Comparison of ENCODE assay signal across 24 cellular contexts in genomic region chr9:14932246-14932645, GRCh38. TPM values are rescaled to one million over a fixed set of nuclear protein-coding genes. Genes with fewer than 3 reads are reported as not detected.
"Had no signal": no experiment of that assay in that cellular context is flagged by ENCODE, and none has a peak within 500 bp of the region (broad histone marks: within the 10 kb centered on the region; RNA-seq: fewer than 3 reads in every experiment).

No MANE protein-coding gene starts in this region.

- H3K4me1 ChIP-seq: breast epithelium had no signal

- H3K4me1 Mint-ChIP-seq: activated naive CD4-positive, alpha-beta T cell treated with anti-CD3 and anti-CD28 coated beads, Interleukin-2, amount 50 U/mL, for 24 hours had no signal

- H3K36me3 ChIP-seq: breast epithelium, MG63 had no signal

- H3K27ac Mint-ChIP-seq: activated CD8-positive, alpha-beta T cell treated with anti-CD3 and anti-CD28 coated beads, Interleukin-2, amount 10 ng/mL, durations not matched to agents 7 days and 5 days; activated T-cell treated with anti-CD3 and anti-CD28 coated beads, Interleukin-2, amount 50 U/mL, for 24 hours; activated T-helper 1 cell treated with anti-CD3 and anti-CD28 coated beads, Interleukin-12 subunit alpha, Interleukin-12 subunit beta, Interleukin-2, Interleukin-4 antibody, amounts not matched to agents 30 ng/mL and 10 ng/mL and 1 ng/mL, durations not matched to agents 14 hours and 24 hours and 36 hours; T-helper 1 cell treated with Interleukin-12 subunit alpha and Interleukin-12 subunit beta and Interleukin-4 antibody, amounts not matched to agents 30 μg/mL and 1 μg/mL, for 36 hours had no signal

- H3K9me3 ChIP-seq: breast epithelium, MG63 had no signal

- ATAC-seq: activated CD8-positive, alpha-beta T cell treated with anti-CD3 and anti-CD28 coated beads, Interleukin-2, amount 10 ng/mL, durations not matched to agents 7 days and 5 days; Panc1 had no signal

- H3K27me3 Mint-ChIP-seq: activated naive CD4-positive, alpha-beta T cell treated with anti-CD3 and anti-CD28 coated beads, Interleukin-2, amount 50 U/mL, for 24 hours; activated T-cell treated with anti-CD3 and anti-CD28 coated beads, Interleukin-2, amount 50 U/mL, for 24 hours had no signal

- H3K4me3 ChIP-seq: breast epithelium, MG63, SK-N-MC had no signal

- H3K27ac ChIP-seq: breast epithelium, SK-N-MC had no signal

- H3K27me3 ChIP-seq: breast epithelium, MG63 had no signal

- DNase-seq: activated CD4-positive, alpha-beta T cell treated with anti-CD3 and anti-CD28 coated beads for 48 hours; activated CD4-positive, alpha-beta T cell treated with anti-CD3 and anti-CD28 coated beads, Interleukin-2, amount 50 U/mL, for 4 hours; activated CD4-positive, CD25-positive, alpha-beta regulatory T cell treated with anti-CD3 and anti-CD28 coated beads, Interleukin-2, amount 50 U/mL, for 72 hours; activated CD8-positive, alpha-beta T cell treated with anti-CD3 and anti-CD28 coated beads, Interleukin-2, amount 10 ng/mL, durations not matched to agents 7 days and 5 days; activated effector memory CD4-positive, alpha-beta T cell treated with Interleukin-2 at 50 U/mL for 16 hours; activated naive CD4-positive, alpha-beta T cell; activated T-cell treated with anti-CD3 and anti-CD28 coated beads, Interleukin-2, amount 50 U/mL, for 24 hours; aorta; MG63; NCI-H1105; NCI-H1436; NCI-H187; NCI-H2081; NCI-H510A treated with DMSO at 0.1 percent for 48 hours; NCI-H69; NK-92 treated with Interleukin-12 subunit alpha and Interleukin-12 subunit beta, amount 100 ng/mL, for 24 hours; OCI-M1; RPMI8226 had no signal

- H3K36me3 Mint-ChIP-seq: activated naive CD4-positive, alpha-beta T cell treated with anti-CD3 and anti-CD28 coated beads, Interleukin-2, amount 50 U/mL, for 24 hours had no signal

- H3K9me3 Mint-ChIP-seq: activated naive CD4-positive, alpha-beta T cell treated with anti-CD3 and anti-CD28 coated beads, Interleukin-2, amount 50 U/mL, for 24 hours; activated T-cell treated with anti-CD3 and anti-CD28 coated beads, Interleukin-2, amount 50 U/mL, for 24 hours; activated T-helper 1 cell treated with anti-CD3 and anti-CD28 coated beads, Interleukin-12 subunit alpha, Interleukin-12 subunit beta, Interleukin-2, Interleukin-4 antibody, amounts not matched to agents 30 ng/mL and 10 ng/mL and 1 ng/mL, durations not matched to agents 14 hours and 24 hours and 36 hours; T-helper 1 cell treated with Interleukin-12 subunit alpha and Interleukin-12 subunit beta and Interleukin-4 antibody, amounts not matched to agents 30 μg/mL and 1 μg/mL, for 36 hours had no signal

- H3K4me3 Mint-ChIP-seq: activated CD8-positive, alpha-beta T cell treated with anti-CD3 and anti-CD28 coated beads, Interleukin-2, amount 10 ng/mL, durations not matched to agents 7 days and 5 days; activated naive CD4-positive, alpha-beta T cell treated with anti-CD3 and anti-CD28 coated beads, Interleukin-2, amount 50 U/mL, for 24 hours; activated T-cell treated with anti-CD3 and anti-CD28 coated beads, Interleukin-2, amount 50 U/mL, for 24 hours; activated T-helper 1 cell treated with anti-CD3 and anti-CD28 coated beads, Interleukin-12 subunit alpha, Interleukin-12 subunit beta, Interleukin-2, Interleukin-4 antibody, amounts not matched to agents 30 ng/mL and 10 ng/mL and 1 ng/mL, durations not matched to agents 14 hours and 24 hours and 36 hours; T-helper 1 cell treated with Interleukin-12 subunit alpha and Interleukin-12 subunit beta and Interleukin-4 antibody, amounts not matched to agents 30 μg/mL and 1 μg/mL, for 36 hours had no signal

RNA-seq across cellular contexts. Expression of gene FREM1, which starts 22.0 kb away (rescaled TPM):
- total RNA-seq: activated CD8-positive, alpha-beta T cell treated with anti-CD3 and anti-CD28 coated beads, Interleukin-2, amount 10 ng/mL, durations not matched to agents 7 days and 5 days; activated T-helper 1 cell treated with anti-CD3 and anti-CD28 coated beads, Interleukin-12 subunit alpha, Interleukin-12 subunit beta, Interleukin-2, Interleukin-4 antibody, amounts not matched to agents 30 ng/mL and 10 ng/mL and 1 ng/mL, durations not matched to agents 14 hours and 24 hours and 36 hours had no signal
